8 cellular contexts compared by ENCODE assay signal in the genomic region with DNA sequence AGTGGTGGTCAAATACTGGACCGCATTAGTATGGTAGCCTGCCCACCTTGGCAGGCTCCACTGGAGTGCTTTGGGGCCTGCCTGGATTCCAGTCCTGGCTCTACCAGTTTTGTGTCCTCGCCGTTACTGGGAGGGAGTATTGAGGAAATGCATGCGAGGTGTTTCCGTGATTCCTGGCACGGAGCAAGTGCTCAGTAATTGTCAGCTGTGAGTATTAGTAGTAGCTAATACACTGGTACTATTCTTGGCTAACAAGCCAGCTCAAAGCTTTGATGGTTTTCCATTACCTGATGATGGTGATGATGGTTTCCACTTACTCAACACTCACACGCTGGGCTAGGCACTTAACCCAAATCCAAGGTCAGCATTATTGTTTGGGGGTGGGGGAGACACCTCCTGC. TPM values are rescaled to one million over a fixed set of nuclear protein-coding genes. Genes with fewer than 3 reads are reported as not detected.
DNase-seq lines count a peak whose midpoint lies in the region; ATAC-seq, FAIRE-seq and TF ChIP-seq lines count a peak whose summit lies in the region.
"Not testable (repeated sequence)": the region's sequence is repeated elsewhere in the genome, so short reads cannot be mapped to it uniquely, and the experiment has no call there.

No MANE protein-coding gene starts in this region.

- H3K27ac Mint-ChIP-seq in astrocyte (ENCODE audit: unreplicated experiment): not testable (repeated sequence)

- H3K4me2 ChIP-seq in BLaER1 treated with 17β-estradiol and CSF1 and Interleukin-3, amounts not matched to agents 10 nM and 100 nM: peak overlapping the region in 10 of 11 experiments; percentile 18 to 81 (median 77); a peak in 11 of 22 replicates
- H3K4me2 ChIP-seq in astrocyte (ENCODE audit: low read length); osteoblast (ENCODE audit: insufficient read depth, low read length): not testable (repeated sequence)
- H3K4me2 ChIP-seq in endothelial cell of umbilical vein (ENCODE audit: insufficient read depth, low read length): peak overlapping the region; percentile 4

- peak overlapping the region; percentile 13 for H3K4me3 Mint-ChIP-seq in activated T-cell treated with anti-CD3 and anti-CD28 coated beads, Interleukin-2, amount 50 U/mL, for 4 hours
- peak overlapping the region; percentile 73 for H3K4me3 Mint-ChIP-seq in astrocyte (ENCODE audit: unreplicated experiment)

- CTCF ChIA-PET in endothelial cell of umbilical vein (lab: Charles Lee): not testable (repeated sequence)

- not testable (repeated sequence) for H3K27ac ChIP-seq in BLaER1 treated with 17β-estradiol and CSF1 and Interleukin-3, amounts not matched to agents 10 nM and 100 nM; astrocyte (ENCODE audit: low read depth, low read length); endothelial cell of umbilical vein (ENCODE audit: insufficient read depth, low read depth, low read length)
- H3K27ac ChIP-seq in osteoblast (ENCODE audit: low read depth, low read length): peak overlapping the region; percentile 15

- FAIRE-seq in astrocyte (lab: Jason Lieb, UNC); endothelial cell of umbilical vein (lab: Jason Lieb, UNC): not testable (repeated sequence)

- POLR2A ChIA-PET in endothelial cell of umbilical vein (lab: Charles Lee): not testable (repeated sequence)

- not testable (repeated sequence) for TF ChIP-seq CTCF in NB4 (IDR thresholded peaks at IDR 0.05; ENCODE audit: low read depth, low read length); astrocyte (IDR thresholded peaks at IDR 0.05; ENCODE audit: insufficient read depth, low read depth, low read length); endothelial cell of umbilical vein (IDR thresholded peaks at IDR 0.05; ENCODE audit: extremely low read depth in 1 of 2, insufficient read depth in 1 of 2, low read depth in 1 of 2, low read length in 2 of 2); osteoblast (IDR thresholded peaks at IDR 0.05; ENCODE audit: extremely low read depth, low read depth, low read length)

- intact Hi-C loops in endothelial cell of umbilical vein (cut with micrococcal nuclease): not testable (repeated sequence)

- H3K27me3 ChIP-seq in BLaER1 treated with 17β-estradiol and CSF1 and Interleukin-3, amounts not matched to agents 10 nM and 100 nM; astrocyte (ENCODE audit: insufficient read depth, low read length); endothelial cell of umbilical vein (ENCODE audit: control insufficient read depth in 2 of 2, insufficient read depth in 2 of 2, low read length in 2 of 2); osteoblast (ENCODE audit: insufficient read depth, low read length): not testable (repeated sequence)

- DNase-seq in NB4 (ENCODE audit: low read depth); activated T-cell treated with anti-CD3 and anti-CD28 coated beads, Interleukin-2, amount 50 U/mL, for 4 hours; astrocyte (ENCODE audit: low read depth); osteoblast (ENCODE audit: insufficient read length, low spot score, missing footprints): not testable (repeated sequence)
- peak; percentile 40 for DNase-seq in activated CD8-positive, alpha-beta memory T cell treated with anti-CD3 and anti-CD28 coated beads for 24 hours
- DNase-seq in endothelial cell of umbilical vein (ENCODE audit: low read depth, low spot score) (peak; percentile 11), mesenteric fat pad (ENCODE audit: low spot score) (peak; percentile 26)

- not testable (repeated sequence) for H2AFZ ChIP-seq in astrocyte (ENCODE audit: low read depth, low read length); endothelial cell of umbilical vein (ENCODE audit: low read depth, low read length); osteoblast (ENCODE audit: low read length)

- not testable (repeated sequence) for BruUV-seq in endothelial cell of umbilical vein (replicated peaks; lab: Mats Ljungman, UMichigan)

- not testable (repeated sequence) for H3K4me3 ChIP-seq in BLaER1 treated with 17β-estradiol and CSF1 and Interleukin-3, amounts not matched to agents 10 nM and 100 nM; astrocyte (ENCODE audit: insufficient read depth, low read depth, low read length); endothelial cell of umbilical vein (replicated peaks in 1 of 3; ENCODE audit: insufficient read depth in 1 of 3, low read depth in 1 of 3, low read length in 3 of 3); osteoblast (ENCODE audit: insufficient read depth, low read length)
- H3K4me3 ChIP-seq in NB4 (ENCODE audit: low read depth, low read length): peak overlapping the region; percentile 6

- peaks cover 56% of the 10 kb centered on the region for H3K79me2 ChIP-seq in astrocyte (ENCODE audit: insufficient read depth, low read length)
- H3K79me2 ChIP-seq in endothelial cell of umbilical vein (ENCODE audit: control insufficient read depth, insufficient read depth, low read length): peaks cover 51% of the 10 kb centered on the region
- peaks cover 67% of the 10 kb centered on the region for H3K79me2 ChIP-seq in osteoblast (ENCODE audit: insufficient read depth, low read length)

- peaks cover 40 to 62% (median 56%) of the 10 kb centered on the region in 11 experiments for H3K36me3 ChIP-seq in BLaER1 treated with 17β-estradiol and CSF1 and Interleukin-3, amounts not matched to agents 10 nM and 100 nM
- H3K36me3 ChIP-seq in astrocyte (ENCODE audit: insufficient read depth, low read length); endothelial cell of umbilical vein (ENCODE audit: control insufficient read depth in 2 of 2, extremely low read depth in 1 of 2, insufficient read depth in 2 of 2, low read length in 2 of 2): not testable (repeated sequence)
- H3K36me3 ChIP-seq in osteoblast (ENCODE audit: insufficient read depth, low read length): peaks cover 33% of the 10 kb centered on the region

- peaks cover 18 to 46% (median 35%) of the 10 kb centered on the region in 11 experiments; a peak in 19 of 22 replicates for H4K20me1 ChIP-seq in BLaER1 treated with 17β-estradiol and CSF1 and Interleukin-3, amounts not matched to agents 10 nM and 100 nM
- H4K20me1 ChIP-seq in astrocyte (ENCODE audit: insufficient read depth, low read length): peaks cover 34% of the 10 kb centered on the region
- H4K20me1 ChIP-seq in endothelial cell of umbilical vein (replicated peaks; ENCODE audit: control insufficient read depth, extremely low read depth, insufficient read depth, low read length): not testable (repeated sequence)
- peaks cover 26% of the 10 kb centered on the region for H4K20me1 ChIP-seq in osteoblast (ENCODE audit: insufficient read depth, low read length)

- dilution Hi-C loops in endothelial cell of umbilical vein (cut with MboI; ENCODE audit: extremely low pct_ligation_motif_present, low sequenced_read_pairs): not testable (repeated sequence)

- peaks cover 18 to 38% (median 31%) of the 10 kb centered on the region in 10 experiments for H3K4me1 ChIP-seq in BLaER1 treated with 17β-estradiol and CSF1 and Interleukin-3, amounts not matched to agents 10 nM and 100 nM
- peaks cover 11% of the 10 kb centered on the region for H3K4me1 ChIP-seq in astrocyte (ENCODE audit: insufficient read depth, low read length)
- peaks cover 12% of the 10 kb centered on the region for H3K4me1 ChIP-seq in endothelial cell of umbilical vein (ENCODE audit: control insufficient read depth, extremely low read depth, insufficient read depth, low read length)
- peaks cover 11% of the 10 kb centered on the region for H3K4me1 ChIP-seq in osteoblast (ENCODE audit: insufficient read depth, low read length)

- not testable (repeated sequence) for ATAC-seq in activated T-cell treated with anti-CD3 and anti-CD28 coated beads, Interleukin-2, amount 50 U/mL, for 4 hours

- H3K9me3 Mint-ChIP-seq in activated T-cell treated with anti-CD3 and anti-CD28 coated beads, Interleukin-2, amount 50 U/mL, for 4 hours; astrocyte (ENCODE audit: unreplicated experiment): not testable (repeated sequence)

- peaks cover 34% of the 10 kb centered on the region for H3K4me1 Mint-ChIP-seq in activated T-cell treated with anti-CD3 and anti-CD28 coated beads, Interleukin-2, amount 50 U/mL, for 4 hours (ENCODE audit: low read depth)
- H3K4me1 Mint-ChIP-seq in astrocyte (ENCODE audit: low read depth, unreplicated experiment): peaks cover 21% of the 10 kb centered on the region

- H3K9ac ChIP-seq in BLaER1 treated with 17β-estradiol and CSF1 and Interleukin-3, amounts not matched to agents 10 nM and 100 nM; astrocyte (ENCODE audit: low read length); endothelial cell of umbilical vein (replicated peaks; ENCODE audit: extremely low read depth, insufficient read depth, low read length): not testable (repeated sequence)

- H3K36me3 Mint-ChIP-seq in activated T-cell treated with anti-CD3 and anti-CD28 coated beads, Interleukin-2, amount 50 U/mL, for 4 hours (ENCODE audit: insufficient read depth): peaks cover 12% of the 10 kb centered on the region
- not testable (repeated sequence) for H3K36me3 Mint-ChIP-seq in astrocyte (ENCODE audit: low read depth, unreplicated experiment)

- H3K9me3 ChIP-seq in BLaER1 treated with 17β-estradiol and CSF1 and Interleukin-3, amounts not matched to agents 10 nM and 100 nM (replicated peaks in 1 of 11): peaks cover 0 to 18% (median 6%) of the 10 kb centered on the region in 11 experiments; a peak in 13 of 22 replicates
- not testable (repeated sequence) for H3K9me3 ChIP-seq in astrocyte (ENCODE audit: insufficient read depth, low read depth, low read length); endothelial cell of umbilical vein (replicated peaks; ENCODE audit: control insufficient read depth, insufficient read depth, low read length); osteoblast (ENCODE audit: low read depth, low read length)

- TF ChIP-seq POLR2A in NB4 (IDR thresholded peaks at IDR 0.05; ENCODE audit: extremely low read depth, insufficient read length); endothelial cell of umbilical vein (IDR thresholded peaks at IDR 0.05; ENCODE audit: low read depth, low read length): not testable (repeated sequence)

- not testable (repeated sequence) for H3K27me3 Mint-ChIP-seq in activated T-cell treated with anti-CD3 and anti-CD28 coated beads, Interleukin-2, amount 50 U/mL, for 4 hours (ENCODE audit: low read depth); astrocyte (ENCODE audit: low read depth, unreplicated experiment)

- not testable (repeated sequence) for H3K9me1 ChIP-seq in endothelial cell of umbilical vein (replicated peaks; ENCODE audit: control insufficient read depth, extremely low read depth, insufficient read depth, low read length)

RNA-seq across cellular contexts. Expression of a gene that starts 2.9 kb away (rescaled TPM):
- 100 to 1,000 TPM in 2 of 3 donors, 10 to 100 TPM in 1; 98.9 to 107 (median 101) TPM for total RNA-seq in activated T-cell treated with anti-CD3 and anti-CD28 coated beads, Interleukin-2, amount 50 U/mL, for 4 hours
- total RNA-seq in astrocyte (99.1 and 99.6 TPM in 2 replicates), endothelial cell of umbilical vein (79.8 and 83.3 TPM in 2 replicates), mesenteric fat pad (66.7 TPM), osteoblast (60.1 and 71.3 TPM in 2 replicates)
- polyA plus RNA-seq in endothelial cell of umbilical vein: 223 and 247 TPM in 2 replicates
- polyA plus RNA-seq in endothelial cell of umbilical vein (2011; cell fraction: cytosol; rRNA removed): 206 and 215 TPM in 2 replicates
- polyA plus RNA-seq in endothelial cell of umbilical vein (2011; cell fraction: nucleus; rRNA removed): 155 and 164 TPM in 2 replicates
- polyA plus RNA-seq in endothelial cell of umbilical vein (2012): 109 and 126 TPM in 2 replicates
- 160 and 180 TPM in 2 replicates for polyA minus RNA-seq in endothelial cell of umbilical vein
- polyA minus RNA-seq in endothelial cell of umbilical vein (2011; cell fraction: cytosol; rRNA and poly(A)+ RNA removed): 129 TPM
- 47.2 and 48.4 TPM in 2 replicates for polyA minus RNA-seq in endothelial cell of umbilical vein (2011; cell fraction: nucleus; rRNA and poly(A)+ RNA removed)

RNA-seq across cellular contexts. Expression of a gene that starts 47.2 kb away (rescaled TPM):
- total RNA-seq in activated T-cell treated with anti-CD3 and anti-CD28 coated beads, Interleukin-2, amount 50 U/mL, for 4 hours: 10 to 100 TPM; 17.2 to 22.8 (median 22.2) TPM
- 8.6 and 10.5 TPM in 2 replicates for total RNA-seq in astrocyte
- total RNA-seq in endothelial cell of umbilical vein: 3.1 and 5.1 TPM in 2 replicates
- 7.1 and 7.3 TPM in 2 replicates for polyA plus RNA-seq in endothelial cell of umbilical vein
- 4.2 and 6.1 TPM in 2 replicates for polyA plus RNA-seq in endothelial cell of umbilical vein (2011; cell fraction: cytosol; rRNA removed)
- 31.8 and 34.4 TPM in 2 replicates for polyA plus RNA-seq in endothelial cell of umbilical vein (2011; cell fraction: nucleus; rRNA removed)
- polyA plus RNA-seq in endothelial cell of umbilical vein (2012): 4.8 and 5.4 TPM in 2 replicates
- 5.6 and 7.4 TPM in 2 replicates for polyA minus RNA-seq in endothelial cell of umbilical vein
- 7.0 TPM for polyA minus RNA-seq in endothelial cell of umbilical vein (2011; cell fraction: cytosol; rRNA and poly(A)+ RNA removed)
- 10.2 and 12.1 TPM in 2 replicates for polyA minus RNA-seq in endothelial cell of umbilical vein (2011; cell fraction: nucleus; rRNA and poly(A)+ RNA removed)
- total RNA-seq in mesenteric fat pad: 4.5 TPM
- 52.2 and 54.6 TPM in 2 replicates for total RNA-seq in osteoblast

RNA-seq across cellular contexts. Expression of a gene that starts 56.2 kb away (rescaled TPM):
- total RNA-seq in activated T-cell treated with anti-CD3 and anti-CD28 coated beads, Interleukin-2, amount 50 U/mL, for 4 hours: 100 to 1,000 TPM in 2 of 3 donors, 10 to 100 TPM in 1; 73.1 to 120 (median 104) TPM
- total RNA-seq in astrocyte (91.7 and 102 TPM in 2 replicates), endothelial cell of umbilical vein (142 and 153 TPM in 2 replicates), mesenteric fat pad (112 TPM), osteoblast (83.6 and 84.6 TPM in 2 replicates)
- 97.0 and 121 TPM in 2 replicates for polyA plus RNA-seq in endothelial cell of umbilical vein
- 87.2 and 103 TPM in 2 replicates for polyA plus RNA-seq in endothelial cell of umbilical vein (2011; cell fraction: cytosol; rRNA removed)
- 131 and 141 TPM in 2 replicates for polyA plus RNA-seq in endothelial cell of umbilical vein (2011; cell fraction: nucleus; rRNA removed)
- polyA plus RNA-seq in endothelial cell of umbilical vein (2012): 179 and 191 TPM in 2 replicates
- polyA minus RNA-seq in endothelial cell of umbilical vein: 273 and 275 TPM in 2 replicates
- polyA minus RNA-seq in endothelial cell of umbilical vein (2011; cell fraction: cytosol; rRNA and poly(A)+ RNA removed): 203 TPM
- polyA minus RNA-seq in endothelial cell of umbilical vein (2011; cell fraction: nucleus; rRNA and poly(A)+ RNA removed): 149 and 158 TPM in 2 replicates

RNA-seq across cellular contexts. Expression of a gene that starts 56.4 kb away (rescaled TPM):
- 1 to 10 TPM; 4.7 to 7.8 (median 5.7) TPM for total RNA-seq in activated T-cell treated with anti-CD3 and anti-CD28 coated beads, Interleukin-2, amount 50 U/mL, for 4 hours
- total RNA-seq in astrocyte (5.6 and 8.8 TPM in 2 replicates), endothelial cell of umbilical vein (5.3 and 6.3 TPM in 2 replicates), mesenteric fat pad (6.5 TPM), osteoblast (4.3 and 6.2 TPM in 2 replicates)
- polyA plus RNA-seq in endothelial cell of umbilical vein: 3.2 and 3.4 TPM in 2 replicates
- polyA plus RNA-seq in endothelial cell of umbilical vein (2011; cell fraction: cytosol; rRNA removed): 3.9 and 4.0 TPM in 2 replicates
- 3.8 TPM in 2 replicates for polyA plus RNA-seq in endothelial cell of umbilical vein (2011; cell fraction: nucleus; rRNA removed)
- polyA plus RNA-seq in endothelial cell of umbilical vein (2012): 3.3 TPM in 2 replicates
- polyA minus RNA-seq in endothelial cell of umbilical vein: 3.8 and 5.7 TPM in 2 replicates
- 3.9 TPM for polyA minus RNA-seq in endothelial cell of umbilical vein (2011; cell fraction: cytosol; rRNA and poly(A)+ RNA removed)
- 3.4 and 4.7 TPM in 2 replicates for polyA minus RNA-seq in endothelial cell of umbilical vein (2011; cell fraction: nucleus; rRNA and poly(A)+ RNA removed)
